9 cellular contexts compared by ENCODE assay signal in the genomic region with DNA sequence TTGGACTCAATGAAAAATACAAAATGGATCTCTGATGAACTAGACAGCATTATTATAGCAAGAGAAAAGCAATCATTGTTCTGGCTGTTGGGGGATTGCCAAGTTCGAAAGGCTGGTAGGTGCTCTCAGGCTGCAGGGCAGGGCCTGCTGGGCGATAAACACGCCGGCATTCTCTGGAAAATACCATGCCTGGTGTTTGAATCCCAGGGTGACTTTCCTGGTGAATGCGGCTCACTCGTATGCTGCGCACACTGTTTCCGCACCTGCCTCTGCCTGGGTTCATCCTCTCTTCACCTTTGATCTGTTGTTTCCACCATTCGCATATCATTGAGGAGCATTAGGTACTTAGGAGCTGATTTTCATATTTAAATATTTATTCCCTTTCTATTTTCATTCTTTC. TPM values are rescaled to one million over a fixed set of nuclear protein-coding genes. Genes with fewer than 3 reads are reported as not detected.
DNase-seq lines count a peak whose midpoint lies in the region; TF ChIP-seq lines count a peak whose summit lies in the region.
"Had no signal": no experiment of that assay in that cellular context is flagged by ENCODE, and none has a peak within 500 bp of the region (broad histone marks: within the 10 kb centered on the region; RNA-seq: fewer than 3 reads in every experiment).

No MANE protein-coding gene starts in this region.

- H3K27me3 Mint-ChIP-seq in endothelial cell (ENCODE audit: unreplicated experiment) (peaks cover 24% of the 10 kb centered on the region), nephron progenitor cell (ENCODE audit: low read depth, poor library complexity) (peaks cover 9% of the 10 kb centered on the region)

- peak overlapping the region; percentile 97 for H3K4me3 Mint-ChIP-seq in endothelial cell (ENCODE audit: unreplicated experiment)
- peak overlapping the region; percentile 91 for H3K4me3 Mint-ChIP-seq in nephron progenitor cell

- no peaks in the 10 kb centered on the region for H3K9me3 Mint-ChIP-seq in endothelial cell (ENCODE audit: unreplicated experiment)
- H3K9me3 Mint-ChIP-seq in nephron progenitor cell = no peaks in the 10 kb centered on the region

- peaks cover 27% of the 10 kb centered on the region for H3K36me3 Mint-ChIP-seq in endothelial cell (ENCODE audit: low read depth, unreplicated experiment)
- peaks cover 6% of the 10 kb centered on the region for H3K36me3 Mint-ChIP-seq in nephron progenitor cell (ENCODE audit: low read depth)

- H3K4me1 Mint-ChIP-seq in endothelial cell (ENCODE audit: unreplicated experiment) (peaks cover 66% of the 10 kb centered on the region), nephron progenitor cell (peaks cover 90% of the 10 kb centered on the region)

- peak; percentile 20 for DNase-seq in DMS79 treated with DMSO at 0.1 percent for 48 hours (lab: John Stamatoyannopoulos, UW)
- peak; percentile 36 for DNase-seq in NCI-H2107 (lab: John Stamatoyannopoulos, UW)
- peak; percentile 22 for DNase-seq in endothelial cell (ENCODE audit: low spot score)
- no peak for DNase-seq in nephron progenitor cell
- no peak for DNase-seq in SIG-M5 treated with dmso at 0.1 percent for 504 hours (lab: John Stamatoyannopoulos, UW; ENCODE audit: unreplicated experiment)
- no peak for DNase-seq in stimulated activated CD8-positive, alpha-beta memory T cell treated with anti-CD3 and anti-CD28 coated beads, Interleukin-4, amount 100 ng/mL, for 48 hours
- DNase-seq in T1000 (lab: John Stamatoyannopoulos, UW) = no peak
- no peak for DNase-seq in activated gamma-delta T cell treated with Interleukin-2 at 50 U/mL for 16 hours
- DNase-seq: activated T-cell treated with anti-CD3 and anti-CD28 coated beads for 4 hours had no signal

- TF ChIP-seq CTCF in endothelial cell (IDR thresholded peaks at IDR 0.05; ENCODE audit: unreplicated experiment) (no peak), nephron progenitor cell (IDR thresholded peaks at IDR 0.05) (no peak)

- H3K27ac Mint-ChIP-seq in endothelial cell (ENCODE audit: unreplicated experiment) (peak overlapping the region; percentile 97), nephron progenitor cell (peak overlapping the region; percentile 25)

RNA-seq across cellular contexts. Expression of gene GCNT2, which starts 37.4 kb away (rescaled TPM):
- 71.1 TPM for total RNA-seq in endothelial cell (ENCODE audit: unreplicated experiment)

Comparison
In these comparisons a context has a peak if more than half of its experiments do, and no peak if none do; other contexts are left out.
1. DNase-seq: peak in DMS79 treated with DMSO at 0.1 percent for 48 hours (single experiment), NCI-H2107 (single experiment) and endothelial cell (single experiment); none in nephron progenitor cell (single experiment), SIG-M5 treated with dmso at 0.1 percent for 504 hours (single experiment), stimulated activated CD8-positive, alpha-beta memory T cell treated with anti-CD3 and anti-CD28 coated beads, Interleukin-4, amount 100 ng/mL, for 48 hours (single experiment), T1000 (single experiment) and activated gamma-delta T cell treated with Interleukin-2 at 50 U/mL for 16 hours (single experiment).